Comparison of ENCODE assay signal across 1 cellular context in the genomic region with DNA sequence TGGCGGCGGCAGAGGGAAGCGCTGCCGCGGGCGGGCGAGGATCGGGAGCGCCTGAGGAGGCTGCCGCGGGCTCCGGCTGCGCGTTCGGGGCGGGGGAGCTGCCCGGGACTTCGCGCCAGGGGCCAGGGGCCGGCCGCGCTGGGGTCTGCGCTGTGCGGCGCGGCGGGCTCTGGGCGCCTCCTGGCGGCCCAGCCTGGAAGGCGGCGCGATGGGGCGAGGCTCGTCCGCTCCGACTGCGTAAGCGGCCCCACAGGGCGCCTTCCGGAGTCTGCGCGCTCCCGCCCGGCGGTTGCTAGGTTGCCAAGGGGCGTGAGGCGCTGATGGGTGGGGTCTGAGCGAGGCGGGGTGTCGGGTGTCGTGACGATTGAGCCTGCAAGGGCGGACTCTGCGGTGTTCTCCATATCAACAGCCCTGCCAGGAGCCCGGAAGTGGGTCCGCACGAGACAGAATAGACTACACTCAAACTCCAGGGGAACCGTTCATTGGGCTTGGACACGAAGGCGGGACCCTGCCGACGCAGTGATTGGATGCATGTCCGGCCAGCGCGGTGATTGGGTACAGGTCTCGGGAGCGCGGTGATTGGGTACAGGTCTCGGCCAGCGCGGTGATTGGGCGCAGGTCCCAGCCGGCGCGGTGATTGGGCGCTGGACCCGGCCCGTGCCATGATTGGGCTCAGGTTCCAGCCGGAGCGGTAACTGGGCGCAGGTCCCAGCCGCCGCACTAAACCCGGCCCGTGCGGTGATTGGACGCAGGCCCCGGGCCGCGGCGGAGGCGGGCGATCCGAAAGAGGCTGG.
A peak's percentile ranks its signal among the peaks of the same experiment; 100 is the strongest.
TF ChIP-seq lines count a peak whose summit lies in the region.

A gene with protein sequence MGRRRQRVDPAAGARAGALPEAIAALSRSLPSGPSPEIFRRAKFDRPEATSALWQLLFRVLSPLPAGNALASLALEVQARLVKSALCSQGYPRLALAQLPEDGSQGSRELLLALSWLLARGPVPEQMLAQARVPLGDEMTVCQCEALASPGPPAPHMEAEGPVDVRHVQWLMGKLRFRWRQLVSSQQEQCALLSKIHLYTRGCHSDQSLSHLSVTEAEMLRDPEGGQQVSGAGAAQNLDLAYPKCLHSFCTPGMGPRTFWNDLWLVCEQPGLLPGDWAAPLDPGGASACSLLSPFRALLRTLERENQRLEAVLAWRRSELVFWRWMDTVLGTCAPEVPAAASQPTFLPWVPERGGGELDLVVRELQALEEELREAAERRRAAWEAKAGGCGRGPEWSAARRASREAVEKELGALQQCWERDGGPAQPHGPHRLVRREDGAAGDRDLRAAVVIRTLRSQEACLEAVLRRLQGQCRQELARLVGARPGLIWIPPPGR (plus strand): TSS at position 675 of the 794 bp plus-strand sequence. CDS start 130 bp downstream, outside the sequence.

TF ChIP-seq in HepG2, 621 proteins besides CTCF, POLR2A, EP300 and RAD21 (continued from another document and continues in another):
- TF ChIP-seq, protein P1, sequence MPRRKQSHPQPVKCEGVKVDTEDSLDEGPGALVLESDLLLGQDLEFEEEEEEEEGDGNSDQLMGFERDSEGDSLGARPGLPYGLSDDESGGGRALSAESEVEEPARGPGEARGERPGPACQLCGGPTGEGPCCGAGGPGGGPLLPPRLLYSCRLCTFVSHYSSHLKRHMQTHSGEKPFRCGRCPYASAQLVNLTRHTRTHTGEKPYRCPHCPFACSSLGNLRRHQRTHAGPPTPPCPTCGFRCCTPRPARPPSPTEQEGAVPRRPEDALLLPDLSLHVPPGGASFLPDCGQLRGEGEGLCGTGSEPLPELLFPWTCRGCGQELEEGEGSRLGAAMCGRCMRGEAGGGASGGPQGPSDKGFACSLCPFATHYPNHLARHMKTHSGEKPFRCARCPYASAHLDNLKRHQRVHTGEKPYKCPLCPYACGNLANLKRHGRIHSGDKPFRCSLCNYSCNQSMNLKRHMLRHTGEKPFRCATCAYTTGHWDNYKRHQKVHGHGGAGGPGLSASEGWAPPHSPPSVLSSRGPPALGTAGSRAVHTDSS (CRISPR knock-in tag; conservative IDR thresholded peaks at IDR 0.05) = 0 out of 2 replicates have a peak, but pooled peaks have one; percentile 42
- peak; percentile 53; the same call in 1 of the 2 replicates for TF ChIP-seq ZBTB20 (CRISPR knock-in tag; IDR thresholded peaks at IDR 0.05; ENCODE audit: borderline replicate concordance, low read depth)
- TF ChIP-seq AGO1 (IDR thresholded peaks at IDR 0.05; ENCODE audit: low read depth, low read length, poor library complexity, severe bottlenecking) = peak; percentile 100
- TF ChIP-seq MZF1 (CRISPR knock-in tag; IDR thresholded peaks at IDR 0.05; ENCODE audit: borderline replicate concordance) = no peak
- no peak for TF ChIP-seq MATR3 (CRISPR knock-in tag; IDR thresholded peaks at IDR 0.05)
- peak; percentile 85; the same call in 1 of the 2 replicates for TF ChIP-seq SIX4 (CRISPR knock-in tag; IDR thresholded peaks at IDR 0.05)
- TF ChIP-seq ZNF577 (CRISPR knock-in tag; IDR thresholded peaks at IDR 0.05; ENCODE audit: borderline replicate concordance, low read depth) = no peak
- TF ChIP-seq ZNF570 (CRISPR knock-in tag; IDR thresholded peaks at IDR 0.05; ENCODE audit: borderline replicate concordance) = no peak; the same call in 1 of the 2 replicates
- TF ChIP-seq, protein P2, sequence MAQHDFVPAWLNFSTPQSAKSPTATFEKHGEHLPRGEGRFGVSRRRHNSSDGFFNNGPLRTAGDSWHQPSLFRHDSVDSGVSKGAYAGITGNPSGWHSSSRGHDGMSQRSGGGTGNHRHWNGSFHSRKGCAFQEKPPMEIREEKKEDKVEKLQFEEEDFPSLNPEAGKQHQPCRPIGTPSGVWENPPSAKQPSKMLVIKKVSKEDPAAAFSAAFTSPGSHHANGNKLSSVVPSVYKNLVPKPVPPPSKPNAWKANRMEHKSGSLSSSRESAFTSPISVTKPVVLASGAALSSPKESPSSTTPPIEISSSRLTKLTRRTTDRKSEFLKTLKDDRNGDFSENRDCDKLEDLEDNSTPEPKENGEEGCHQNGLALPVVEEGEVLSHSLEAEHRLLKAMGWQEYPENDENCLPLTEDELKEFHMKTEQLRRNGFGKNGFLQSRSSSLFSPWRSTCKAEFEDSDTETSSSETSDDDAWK (CRISPR knock-in tag; IDR thresholded peaks at IDR 0.05) = no peak
- no peak for TF ChIP-seq ZNF230 (CRISPR knock-in tag; IDR thresholded peaks at IDR 0.05)
- TF ChIP-seq ZNF660 (CRISPR knock-in tag; IDR thresholded peaks at IDR 0.05; ENCODE audit: borderline replicate concordance, low read depth) = no peak
- TF ChIP-seq NONO (IDR thresholded peaks at IDR 0.05) = no peak
- peak; percentile 92 for TF ChIP-seq NONO (CRISPR knock-in tag; conservative IDR thresholded peaks at IDR 0.05)
- peak; percentile 82 for TF ChIP-seq CREM (IDR thresholded peaks at IDR 0.05)
- no peak for TF ChIP-seq CREM (CRISPR knock-in tag; IDR thresholded peaks at IDR 0.05)
- TF ChIP-seq, protein P3, sequence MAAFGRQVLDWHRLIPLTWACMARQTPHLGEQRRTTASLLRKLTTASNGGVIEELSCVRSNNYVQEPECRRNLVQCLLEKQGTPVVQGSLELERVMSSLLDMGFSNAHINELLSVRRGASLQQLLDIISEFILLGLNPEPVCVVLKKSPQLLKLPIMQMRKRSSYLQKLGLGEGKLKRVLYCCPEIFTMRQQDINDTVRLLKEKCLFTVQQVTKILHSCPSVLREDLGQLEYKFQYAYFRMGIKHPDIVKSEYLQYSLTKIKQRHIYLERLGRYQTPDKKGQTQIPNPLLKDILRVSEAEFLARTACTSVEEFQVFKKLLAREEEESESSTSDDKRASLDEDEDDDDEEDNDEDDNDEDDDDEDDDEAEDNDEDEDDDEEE (CRISPR knock-in tag; IDR thresholded peaks at IDR 0.05) = 0 out of 2 replicates have a peak, but pooled peaks have one; percentile 78
- TF ChIP-seq, protein P4, sequence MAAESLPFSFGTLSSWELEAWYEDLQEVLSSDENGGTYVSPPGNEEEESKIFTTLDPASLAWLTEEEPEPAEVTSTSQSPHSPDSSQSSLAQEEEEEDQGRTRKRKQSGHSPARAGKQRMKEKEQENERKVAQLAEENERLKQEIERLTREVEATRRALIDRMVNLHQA (CRISPR knock-in tag; IDR thresholded peaks at IDR 0.05) = no peak
- TF ChIP-seq POLR2G (IDR thresholded peaks at IDR 0.05; ENCODE audit: low read depth, low read length) = peak; percentile 78
- TF ChIP-seq HES4 (CRISPR knock-in tag; IDR thresholded peaks at IDR 0.05; ENCODE audit: borderline replicate concordance) = peak; percentile 55; the same call in 1 of the 2 replicates
- TF ChIP-seq FOXK1 (CRISPR knock-in tag; IDR thresholded peaks at IDR 0.05; ENCODE audit: borderline replicate concordance, low read depth) = peak; percentile 95
- no peak for TF ChIP-seq ZNF775 (CRISPR knock-in tag; IDR thresholded peaks at IDR 0.05; ENCODE audit: borderline replicate concordance)
- peak; percentile 48; the same call in 1 of the 2 replicates for TF ChIP-seq ARID2 (CRISPR knock-in tag; IDR thresholded peaks at IDR 0.05; ENCODE audit: borderline replicate concordance)
- TF ChIP-seq RELA (CRISPR knock-in tag; IDR thresholded peaks at IDR 0.05) = no peak
- no peak for TF ChIP-seq TBL1XR1 (IDR thresholded peaks at IDR 0.05; ENCODE audit: borderline replicate concordance, low read length, partially characterized antibody)
- TF ChIP-seq ZC3H4 (CRISPR knock-in tag; IDR thresholded peaks at IDR 0.05; ENCODE audit: borderline replicate concordance) = no peak; the same call in 1 of the 2 replicates
- TF ChIP-seq PAWR (CRISPR knock-in tag; IDR thresholded peaks at IDR 0.05; ENCODE audit: borderline replicate concordance) = no peak
- peak; percentile 70 for TF ChIP-seq NRL (CRISPR knock-in tag; IDR thresholded peaks at IDR 0.05; ENCODE audit: borderline replicate concordance)
- TF ChIP-seq, protein P5, sequence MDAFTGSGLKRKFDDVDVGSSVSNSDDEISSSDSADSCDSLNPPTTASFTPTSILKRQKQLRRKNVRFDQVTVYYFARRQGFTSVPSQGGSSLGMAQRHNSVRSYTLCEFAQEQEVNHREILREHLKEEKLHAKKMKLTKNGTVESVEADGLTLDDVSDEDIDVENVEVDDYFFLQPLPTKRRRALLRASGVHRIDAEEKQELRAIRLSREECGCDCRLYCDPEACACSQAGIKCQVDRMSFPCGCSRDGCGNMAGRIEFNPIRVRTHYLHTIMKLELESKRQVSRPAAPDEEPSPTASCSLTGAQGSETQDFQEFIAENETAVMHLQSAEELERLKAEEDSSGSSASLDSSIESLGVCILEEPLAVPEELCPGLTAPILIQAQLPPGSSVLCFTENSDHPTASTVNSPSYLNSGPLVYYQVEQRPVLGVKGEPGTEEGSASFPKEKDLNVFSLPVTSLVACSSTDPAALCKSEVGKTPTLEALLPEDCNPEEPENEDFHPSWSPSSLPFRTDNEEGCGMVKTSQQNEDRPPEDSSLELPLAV (CRISPR knock-in tag; conservative IDR thresholded peaks at IDR 0.05; ENCODE audit: low read depth) = no peak; the same call in 1 of the 2 replicates
- no peak for TF ChIP-seq ZNF143 (CRISPR knock-in tag; IDR thresholded peaks at IDR 0.05)
- TF ChIP-seq, protein P6, sequence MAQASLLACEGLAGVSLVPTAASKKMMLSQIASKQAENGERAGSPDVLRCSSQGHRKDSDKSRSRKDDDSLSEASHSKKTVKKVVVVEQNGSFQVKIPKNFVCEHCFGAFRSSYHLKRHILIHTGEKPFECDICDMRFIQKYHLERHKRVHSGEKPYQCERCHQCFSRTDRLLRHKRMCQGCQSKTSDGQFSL (CRISPR knock-in tag; IDR thresholded peaks at IDR 0.05) = no peak
- peak; percentile 21; the same call in 1 of the 2 replicates for TF ChIP-seq CEBPB (IDR thresholded peaks at IDR 0.05; ENCODE audit: borderline replicate concordance, low read depth, low read length)
- TF ChIP-seq, protein P7, sequence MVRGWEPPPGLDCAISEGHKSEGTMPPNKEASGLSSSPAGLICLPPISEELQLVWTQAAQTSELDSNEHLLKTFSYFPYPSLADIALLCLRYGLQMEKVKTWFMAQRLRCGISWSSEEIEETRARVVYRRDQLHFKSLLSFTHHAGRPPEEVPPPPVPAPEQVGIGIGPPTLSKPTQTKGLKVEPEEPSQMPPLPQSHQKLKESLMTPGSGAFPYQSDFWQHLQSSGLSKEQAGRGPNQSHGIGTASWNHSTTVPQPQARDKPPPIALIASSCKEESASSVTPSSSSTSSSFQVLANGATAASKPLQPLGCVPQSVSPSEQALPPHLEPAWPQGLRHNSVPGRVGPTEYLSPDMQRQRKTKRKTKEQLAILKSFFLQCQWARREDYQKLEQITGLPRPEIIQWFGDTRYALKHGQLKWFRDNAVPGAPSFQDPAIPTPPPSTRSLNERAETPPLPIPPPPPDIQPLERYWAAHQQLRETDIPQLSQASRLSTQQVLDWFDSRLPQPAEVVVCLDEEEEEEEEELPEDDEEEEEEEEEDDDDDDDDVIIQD (CRISPR knock-in tag; IDR thresholded peaks at IDR 0.05; ENCODE audit: low read depth) = no peak
- TF ChIP-seq, protein P8, sequence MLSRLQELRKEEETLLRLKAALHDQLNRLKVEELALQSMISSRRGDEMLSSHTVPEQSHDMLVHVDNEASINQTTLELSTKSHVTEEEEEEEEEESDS (CRISPR knock-in tag; IDR thresholded peaks at IDR 0.05; ENCODE audit: borderline replicate concordance) = no peak
- TF ChIP-seq EEA1 (CRISPR knock-in tag; IDR thresholded peaks at IDR 0.05; ENCODE audit: borderline replicate concordance) = no peak
- TF ChIP-seq, protein P9, sequence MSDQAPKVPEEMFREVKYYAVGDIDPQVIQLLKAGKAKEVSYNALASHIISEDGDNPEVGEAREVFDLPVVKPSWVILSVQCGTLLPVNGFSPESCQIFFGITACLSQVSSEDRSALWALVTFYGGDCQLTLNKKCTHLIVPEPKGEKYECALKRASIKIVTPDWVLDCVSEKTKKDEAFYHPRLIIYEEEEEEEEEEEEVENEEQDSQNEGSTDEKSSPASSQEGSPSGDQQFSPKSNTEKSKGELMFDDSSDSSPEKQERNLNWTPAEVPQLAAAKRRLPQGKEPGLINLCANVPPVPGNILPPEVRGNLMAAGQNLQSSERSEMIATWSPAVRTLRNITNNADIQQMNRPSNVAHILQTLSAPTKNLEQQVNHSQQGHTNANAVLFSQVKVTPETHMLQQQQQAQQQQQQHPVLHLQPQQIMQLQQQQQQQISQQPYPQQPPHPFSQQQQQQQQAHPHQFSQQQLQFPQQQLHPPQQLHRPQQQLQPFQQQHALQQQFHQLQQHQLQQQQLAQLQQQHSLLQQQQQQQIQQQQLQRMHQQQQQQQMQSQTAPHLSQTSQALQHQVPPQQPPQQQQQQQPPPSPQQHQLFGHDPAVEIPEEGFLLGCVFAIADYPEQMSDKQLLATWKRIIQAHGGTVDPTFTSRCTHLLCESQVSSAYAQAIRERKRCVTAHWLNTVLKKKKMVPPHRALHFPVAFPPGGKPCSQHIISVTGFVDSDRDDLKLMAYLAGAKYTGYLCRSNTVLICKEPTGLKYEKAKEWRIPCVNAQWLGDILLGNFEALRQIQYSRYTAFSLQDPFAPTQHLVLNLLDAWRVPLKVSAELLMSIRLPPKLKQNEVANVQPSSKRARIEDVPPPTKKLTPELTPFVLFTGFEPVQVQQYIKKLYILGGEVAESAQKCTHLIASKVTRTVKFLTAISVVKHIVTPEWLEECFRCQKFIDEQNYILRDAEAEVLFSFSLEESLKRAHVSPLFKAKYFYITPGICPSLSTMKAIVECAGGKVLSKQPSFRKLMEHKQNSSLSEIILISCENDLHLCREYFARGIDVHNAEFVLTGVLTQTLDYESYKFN (CRISPR knock-in tag; conservative IDR thresholded peaks at IDR 0.05) = peak; percentile 54
- TF ChIP-seq ZNF441 (CRISPR knock-in tag; IDR thresholded peaks at IDR 0.05; ENCODE audit: borderline replicate concordance) = peak; percentile 99
- TF ChIP-seq, protein P10, sequence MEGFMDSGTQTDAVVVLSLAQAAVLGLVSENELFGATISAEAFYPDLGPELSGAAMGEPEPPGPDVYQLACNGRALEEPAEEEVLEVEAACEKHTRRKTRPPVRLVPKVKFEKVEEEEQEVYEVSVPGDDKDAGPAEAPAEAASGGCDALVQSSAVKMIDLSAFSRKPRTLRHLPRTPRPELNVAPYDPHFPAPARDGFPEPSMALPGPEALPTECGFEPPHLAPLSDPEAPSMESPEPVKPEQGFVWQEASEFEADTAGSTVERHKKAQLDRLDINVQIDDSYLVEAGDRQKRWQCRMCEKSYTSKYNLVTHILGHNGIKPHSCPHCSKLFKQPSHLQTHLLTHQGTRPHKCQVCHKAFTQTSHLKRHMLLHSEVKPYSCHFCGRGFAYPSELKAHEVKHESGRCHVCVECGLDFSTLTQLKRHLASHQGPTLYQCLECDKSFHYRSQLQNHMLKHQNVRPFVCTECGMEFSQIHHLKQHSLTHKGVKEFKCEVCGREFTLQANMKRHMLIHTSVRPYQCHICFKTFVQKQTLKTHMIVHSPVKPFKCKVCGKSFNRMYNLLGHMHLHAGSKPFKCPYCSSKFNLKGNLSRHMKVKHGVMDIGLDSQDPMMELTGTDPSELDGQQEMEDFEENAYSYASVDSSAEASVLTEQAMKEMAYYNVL (CRISPR knock-in tag; IDR thresholded peaks at IDR 0.05; ENCODE audit: borderline replicate concordance) = no peak
- TF ChIP-seq EHMT2 (IDR thresholded peaks at IDR 0.05; ENCODE audit: borderline replicate concordance, low read depth, low read length) = no peak
- TF ChIP-seq, protein P11, sequence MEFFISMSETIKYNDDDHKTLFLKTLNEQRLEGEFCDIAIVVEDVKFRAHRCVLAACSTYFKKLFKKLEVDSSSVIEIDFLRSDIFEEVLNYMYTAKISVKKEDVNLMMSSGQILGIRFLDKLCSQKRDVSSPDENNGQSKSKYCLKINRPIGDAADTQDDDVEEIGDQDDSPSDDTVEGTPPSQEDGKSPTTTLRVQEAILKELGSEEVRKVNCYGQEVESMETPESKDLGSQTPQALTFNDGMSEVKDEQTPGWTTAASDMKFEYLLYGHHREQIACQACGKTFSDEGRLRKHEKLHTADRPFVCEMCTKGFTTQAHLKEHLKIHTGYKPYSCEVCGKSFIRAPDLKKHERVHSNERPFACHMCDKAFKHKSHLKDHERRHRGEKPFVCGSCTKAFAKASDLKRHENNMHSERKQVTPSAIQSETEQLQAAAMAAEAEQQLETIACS (CRISPR knock-in tag; IDR thresholded peaks at IDR 0.05) = peak; percentile 89
- peak; percentile 92 for TF ChIP-seq SAFB2 (CRISPR knock-in tag; IDR thresholded peaks at IDR 0.05; ENCODE audit: borderline replicate concordance, low read depth)
